Comparison of ENCODE assay signal across 32 cellular contexts in the genomic region with DNA sequence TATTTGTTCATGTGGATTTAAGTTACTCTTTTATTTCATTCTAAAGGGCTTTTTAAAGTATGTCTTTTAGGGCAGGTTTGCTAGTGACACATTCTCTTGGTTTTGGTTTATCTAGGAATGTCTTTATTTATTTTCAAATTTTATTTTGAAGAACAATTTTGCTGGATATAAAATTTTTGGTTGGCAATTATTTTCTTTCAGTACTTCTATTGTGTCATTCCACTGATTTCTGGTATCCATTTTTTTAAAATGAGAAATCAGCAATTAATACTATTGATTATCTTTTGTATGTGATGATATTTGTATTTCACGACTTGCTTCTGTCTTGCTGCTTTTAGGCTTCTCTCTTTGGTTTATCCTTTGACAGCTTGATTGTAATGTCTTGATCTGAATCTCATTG.
"Had no signal": no experiment of that assay in that cellular context is flagged by ENCODE, and none has a peak within 500 bp of the region (broad histone marks: within the 10 kb centered on the region; RNA-seq: fewer than 3 reads in every experiment).

No MANE protein-coding gene starts in this region.

- H3K4me3 ChIP-seq: adrenal gland, ascending aorta, body of pancreas, breast epithelium, cardiac muscle cell had no signal

- H3K27me3 ChIP-seq: adrenal gland, ascending aorta, body of pancreas, brain microvascular endothelial cell, breast epithelium, cardiac muscle cell had no signal

- ATAC-seq: activated naive CD4-positive, alpha-beta T cell treated with anti-CD3 and anti-CD28 coated beads, Interleukin-2, amount 50 U/mL, for 72 hours; activated naive CD8-positive, alpha-beta T cell treated with anti-CD3 and anti-CD28 coated beads, Interleukin-2, amount 50 U/mL, for 24 hours; activated T-cell treated with anti-CD3 and anti-CD28 coated beads, Interleukin-2, amount 50 U/mL, for 4 hours; activated T-cell treated with anti-CD3 and anti-CD28 coated beads, Interleukin-2, amount 50 U/mL, for 72 hours; activated T-helper 17 cell treated with anti-CD3 and anti-CD28 coated beads, Interleukin-2, amount 50 U/mL, for 72 hours; body of pancreas had no signal

- H3K27ac ChIP-seq: adrenal gland, ascending aorta, body of pancreas, brain microvascular endothelial cell, breast epithelium, cardiac muscle cell had no signal

- DNase-seq: activated effector memory CD4-positive, alpha-beta T cell treated with anti-CD3 and anti-CD28 coated beads, Interleukin-2, amount 50 U/mL, for 16 hours; activated effector memory CD4-positive, alpha-beta T cell treated with Interleukin-2 at 50 U/mL for 16 hours; activated gamma-delta T cell; activated gamma-delta T cell treated with Interleukin-2 at 50 U/mL for 16 hours; activated naive CD4-positive, alpha-beta T cell; activated naive CD4-positive, alpha-beta T cell treated with anti-CD3 and anti-CD28 coated beads for 36 hours; activated naive CD4-positive, alpha-beta T cell treated with anti-CD3 and anti-CD28 coated beads, Interleukin-2, amount 10 ng/mL, durations not matched to agents 7 days and 5 days; activated naive CD4-positive, alpha-beta T cell treated with anti-CD3 and anti-CD28 coated beads, Interleukin-2, amount 50 U/mL, for 16 hours; activated naive CD4-positive, alpha-beta T cell treated with Interleukin-2 at 50 U/mL for 16 hours; activated naive CD8-positive, alpha-beta T cell treated with anti-CD3 and anti-CD28 coated beads for 36 hours; activated naive CD8-positive, alpha-beta T cell treated with anti-CD3 and anti-CD28 coated beads, Interleukin-2, amount 10 ng/mL, durations not matched to agents 7 days and 5 days; activated naive CD8-positive, alpha-beta T cell treated with anti-CD3 and anti-CD28 coated beads, Interleukin-2, amount 50 U/mL, for 24 hours; activated T-cell treated with anti-CD3 and anti-CD28 coated beads, Interleukin-2, amount 50 U/mL, for 1 hour; activated T-cell treated with anti-CD3 and anti-CD28 coated beads, Interleukin-2, amount 50 U/mL, for 24 hours; activated T-cell treated with anti-CD3 and anti-CD28 coated beads, Interleukin-2, amount 50 U/mL, for 4 hours; activated T-cell treated with anti-CD3 and anti-CD28 coated beads, Interleukin-2, amount 50 U/mL, for 48 hours; activated T-cell treated with anti-CD3 and anti-CD28 coated beads, Interleukin-2, amount 50 U/mL, for 72 hours; adrenal gland; amniotic stem cell; amygdala; anterior cingulate cortex; aorta; body of pancreas; brain microvascular endothelial cell; caudate nucleus; central memory CD4-positive, alpha-beta T cell; cerebellar nuclear complex had no signal

- H3K36me3 ChIP-seq: adrenal gland, ascending aorta, brain microvascular endothelial cell, breast epithelium, cardiac muscle cell had no signal

- H3K4me1 ChIP-seq: adrenal gland, ascending aorta, body of pancreas, breast epithelium had no signal
